ENCODE assay signal across 36 cellular contexts in the genomic region with DNA sequence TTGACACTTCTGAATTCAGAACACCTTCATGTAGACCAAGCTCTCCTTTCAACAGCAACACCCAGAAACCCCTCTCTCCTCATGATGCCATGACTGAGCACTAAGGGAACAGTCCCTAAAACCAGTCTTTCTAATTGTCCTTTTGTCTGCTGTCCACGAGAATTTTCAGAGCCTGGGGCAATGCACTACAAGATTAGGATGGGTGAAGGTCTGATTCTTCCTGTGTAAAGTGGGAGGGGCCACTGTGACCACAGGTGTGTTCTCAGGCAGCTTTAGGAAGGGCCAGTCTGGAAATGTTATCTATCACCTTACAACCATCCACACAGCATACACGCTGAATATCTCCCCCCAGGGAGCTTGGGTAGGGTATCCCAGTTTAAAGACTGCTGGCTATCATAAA.
"Had no signal": no experiment of that assay in that cellular context is flagged by ENCODE, and none has a peak within 500 bp of the region (broad histone marks: within the 10 kb centered on the region; RNA-seq: fewer than 3 reads in every experiment).

No MANE protein-coding gene starts in this region.

- H3K9me3 Mint-ChIP-seq: activated CD4-positive, alpha-beta memory T cell treated with anti-CD3 and anti-CD28 coated beads for 36 hours; activated CD4-positive, alpha-beta T cell treated with anti-CD3 and anti-CD28 coated beads, Interleukin-2, amount 10 ng/mL, durations not matched to agents 24 days and 14 days; activated naive CD4-positive, alpha-beta T cell treated with anti-CD3 and anti-CD28 coated beads, Interleukin-2, amount 10 ng/mL, durations not matched to agents 7 days and 5 days; activated naive CD4-positive, alpha-beta T cell treated with anti-CD3 and anti-CD28 coated beads, Interleukin-2, amount 50 U/mL, for 72 hours; activated naive CD8-positive, alpha-beta T cell treated with anti-CD3 and anti-CD28 coated beads, Interleukin-2, amount 10 ng/mL, durations not matched to agents 7 days and 5 days; activated T-helper 1 cell treated with anti-CD3 and anti-CD28 coated beads, Interleukin-12 subunit alpha, Interleukin-12 subunit beta, Interleukin-2, Interleukin-4 antibody, amounts not matched to agents 30 ng/mL and 10 ng/mL and 1 ng/mL, durations not matched to agents 14 hours and 24 hours and 36 hours; brain; central memory CD8-positive, alpha-beta T cell; dendritic cell treated with granulocyte-macrophage colony-stimulating factor and Interleukin-4, amounts not matched to agents 40 ng/mL and 50 ng/mL, for 4 days; T-helper 2 cell treated with Interferon-gamma antibody and Interleukin-4, amounts not matched to agents 5 μg/mL and 100 μg/mL, for 36 hours had no signal

- H3K4me3 ChIP-seq: ascending aorta, breast epithelium, cardiac muscle cell, coronary artery, dorsolateral prefrontal cortex, esophagus muscularis mucosa, gastrocnemius medialis, heart left ventricle had no signal

- H3K27ac Mint-ChIP-seq: activated CD4-positive, alpha-beta memory T cell treated with anti-CD3 and anti-CD28 coated beads for 36 hours; activated CD4-positive, alpha-beta T cell treated with anti-CD3 and anti-CD28 coated beads for 36 hours; activated CD4-positive, alpha-beta T cell treated with anti-CD3 and anti-CD28 coated beads, Interleukin-2, amount 10 ng/mL, durations not matched to agents 24 days and 14 days; activated CD8-positive, alpha-beta memory T cell treated with anti-CD3 and anti-CD28 coated beads, Interleukin-2, amount 10 ng/mL, durations not matched to agents 7 days and 5 days; activated CD8-positive, alpha-beta T cell treated with anti-CD3 and anti-CD28 coated beads, Interleukin-2, amount 10 ng/mL, durations not matched to agents 7 days and 5 days; activated naive CD4-positive, alpha-beta T cell treated with anti-CD3 and anti-CD28 coated beads, Interleukin-2, amount 50 U/mL, for 72 hours; activated naive CD8-positive, alpha-beta T cell treated with anti-CD3 and anti-CD28 coated beads, Interleukin-2, amount 10 ng/mL, durations not matched to agents 7 days and 5 days; activated T-helper 1 cell treated with anti-CD3 and anti-CD28 coated beads, Interleukin-12 subunit alpha, Interleukin-12 subunit beta, Interleukin-2, Interleukin-4 antibody, amounts not matched to agents 30 ng/mL and 10 ng/mL and 1 ng/mL, durations not matched to agents 14 hours and 24 hours and 36 hours; brain; dendritic cell treated with granulocyte-macrophage colony-stimulating factor and Interleukin-4, amounts not matched to agents 40 ng/mL and 50 ng/mL, for 4 days; T-helper 17 cell; T-helper 2 cell treated with Interferon-gamma antibody and Interleukin-4, amounts not matched to agents 5 μg/mL and 100 μg/mL, for 36 hours had no signal

- H3K27me3 Mint-ChIP-seq: activated CD4-positive, alpha-beta memory T cell treated with anti-CD3 and anti-CD28 coated beads for 36 hours; activated CD4-positive, alpha-beta T cell treated with anti-CD3 and anti-CD28 coated beads for 36 hours; activated CD4-positive, alpha-beta T cell treated with anti-CD3 and anti-CD28 coated beads, Interleukin-2, amount 10 ng/mL, durations not matched to agents 24 days and 14 days; activated CD8-positive, alpha-beta memory T cell treated with anti-CD3 and anti-CD28 coated beads, Interleukin-2, amount 10 ng/mL, durations not matched to agents 7 days and 5 days; activated naive CD4-positive, alpha-beta T cell treated with anti-CD3 and anti-CD28 coated beads, Interleukin-2, amount 10 ng/mL, durations not matched to agents 7 days and 5 days; activated naive CD8-positive, alpha-beta T cell treated with anti-CD3 and anti-CD28 coated beads, Interleukin-2, amount 10 ng/mL, durations not matched to agents 7 days and 5 days; brain; central memory CD8-positive, alpha-beta T cell; dendritic cell treated with granulocyte-macrophage colony-stimulating factor and Interleukin-4, amounts not matched to agents 40 ng/mL and 50 ng/mL, for 4 days; T-helper 17 cell had no signal

- DNase-seq: activated CD4-positive, alpha-beta memory T cell treated with anti-CD3 and anti-CD28 coated beads for 36 hours; activated CD4-positive, alpha-beta T cell treated with anti-CD3 and anti-CD28 coated beads for 36 hours; activated CD4-positive, CD25-positive, alpha-beta regulatory T cell; activated CD4-positive, CD25-positive, alpha-beta regulatory T cell treated with anti-CD3 and anti-CD28 coated beads, Interleukin-2, amount 50 U/mL, for 72 hours; activated CD8-positive, alpha-beta memory T cell treated with anti-CD3 and anti-CD28 coated beads, Interleukin-2, amount 10 ng/mL, durations not matched to agents 7 days and 5 days; activated CD8-positive, alpha-beta memory T cell treated with anti-CD3 and anti-CD28 coated beads, Interleukin-2, amount 50 U/mL, for 4 hours; activated CD8-positive, alpha-beta T cell treated with anti-CD3 and anti-CD28 coated beads, Interleukin-2, amount 10 ng/mL, durations not matched to agents 7 days and 5 days; activated gamma-delta T cell; activated naive CD4-positive, alpha-beta T cell; activated naive CD4-positive, alpha-beta T cell treated with anti-CD3 and anti-CD28 coated beads, Interleukin-2, amount 10 ng/mL, durations not matched to agents 7 days and 5 days; activated naive CD8-positive, alpha-beta T cell treated with anti-CD3 and anti-CD28 coated beads, Interleukin-2, amount 10 ng/mL, durations not matched to agents 7 days and 5 days; activated T-cell treated with anti-CD3 and anti-CD28 coated beads, Interleukin-2, amount 50 U/mL, for 1 hour; activated T-cell treated with anti-CD3 and anti-CD28 coated beads, Interleukin-2, amount 50 U/mL, for 48 hours; dorsolateral prefrontal cortex; effector memory CD4-positive, alpha-beta T cell; erythroblast; foreskin keratinocyte; gastrocnemius medialis; glutamatergic neuron; heart left ventricle; T-helper 1 cell; T-helper 17 cell; T1000; WERI-Rb-1 had no signal

- H3K4me1 ChIP-seq: ascending aorta, breast epithelium, foreskin keratinocyte, gastrocnemius medialis, heart left ventricle had no signal

- H3K27ac ChIP-seq: ascending aorta, breast epithelium, cardiac muscle cell, coronary artery, dorsolateral prefrontal cortex, esophagus muscularis mucosa, foreskin keratinocyte, gastrocnemius medialis, heart left ventricle, WERI-Rb-1 had no signal

- H3K9me3 ChIP-seq: ascending aorta, breast epithelium, esophagus muscularis mucosa, gastrocnemius medialis, heart left ventricle had no signal

- H3K36me3 ChIP-seq: breast epithelium had no signal

- H3K27me3 ChIP-seq: ascending aorta, breast epithelium, cardiac muscle cell, dorsolateral prefrontal cortex, esophagus muscularis mucosa, foreskin keratinocyte, gastrocnemius medialis, heart left ventricle had no signal

- H3K4me1 Mint-ChIP-seq: activated CD4-positive, alpha-beta T cell treated with anti-CD3 and anti-CD28 coated beads for 36 hours; brain had no signal

- ATAC-seq: activated CD4-positive, alpha-beta T cell treated with anti-CD3 and anti-CD28 coated beads for 36 hours; activated CD8-positive, alpha-beta memory T cell treated with anti-CD3 and anti-CD28 coated beads, Interleukin-2, amount 10 ng/mL, durations not matched to agents 7 days and 5 days; activated CD8-positive, alpha-beta T cell treated with anti-CD3 and anti-CD28 coated beads, Interleukin-2, amount 10 ng/mL, durations not matched to agents 7 days and 5 days; activated naive CD4-positive, alpha-beta T cell treated with anti-CD3 and anti-CD28 coated beads, Interleukin-2, amount 50 U/mL, for 72 hours; foreskin keratinocyte; gastrocnemius medialis; heart left ventricle; T-helper 17 cell had no signal

- H3K4me3 Mint-ChIP-seq: activated CD4-positive, alpha-beta memory T cell treated with anti-CD3 and anti-CD28 coated beads for 36 hours; activated CD4-positive, alpha-beta T cell treated with anti-CD3 and anti-CD28 coated beads for 36 hours; activated CD4-positive, alpha-beta T cell treated with anti-CD3 and anti-CD28 coated beads, Interleukin-2, amount 10 ng/mL, durations not matched to agents 24 days and 14 days; activated CD8-positive, alpha-beta memory T cell treated with anti-CD3 and anti-CD28 coated beads, Interleukin-2, amount 10 ng/mL, durations not matched to agents 7 days and 5 days; activated CD8-positive, alpha-beta T cell treated with anti-CD3 and anti-CD28 coated beads, Interleukin-2, amount 10 ng/mL, durations not matched to agents 7 days and 5 days; activated naive CD4-positive, alpha-beta T cell treated with anti-CD3 and anti-CD28 coated beads, Interleukin-2, amount 10 ng/mL, durations not matched to agents 7 days and 5 days; activated naive CD8-positive, alpha-beta T cell treated with anti-CD3 and anti-CD28 coated beads, Interleukin-2, amount 10 ng/mL, durations not matched to agents 7 days and 5 days; activated T-helper 1 cell treated with anti-CD3 and anti-CD28 coated beads, Interleukin-12 subunit alpha, Interleukin-12 subunit beta, Interleukin-2, Interleukin-4 antibody, amounts not matched to agents 30 ng/mL and 10 ng/mL and 1 ng/mL, durations not matched to agents 14 hours and 24 hours and 36 hours; brain; central memory CD8-positive, alpha-beta T cell; dendritic cell treated with granulocyte-macrophage colony-stimulating factor and Interleukin-4, amounts not matched to agents 40 ng/mL and 50 ng/mL, for 4 days; T-helper 17 cell; T-helper 2 cell treated with Interferon-gamma antibody and Interleukin-4, amounts not matched to agents 5 μg/mL and 100 μg/mL, for 36 hours had no signal
